In genomic region chr7:143240323-143241168, GRCh38 we compare ENCODE assay signal across 1 cellular context.
A peak's percentile ranks its signal among the peaks of the same experiment; 100 is the strongest.
TF ChIP-seq lines count a peak whose summit lies in the region.

No MANE protein-coding gene starts in this region.

TF ChIP-seq in GM12878, 131 proteins besides CTCF, POLR2A, EP300 and RAD21:
- TF ChIP-seq ZNF687 (IDR thresholded peaks at IDR 0.05), result no peak
- 0 out of 2 replicates have a peak, but pooled peaks have one; percentile 28 for TF ChIP-seq FOXM1 (IDR thresholded peaks at IDR 0.05; ENCODE audit: low read depth, low read length)
- TF ChIP-seq SMC3 (IDR thresholded peaks at IDR 0.05; ENCODE audit: borderline replicate concordance, low read length), result peak; percentile 97
- TF ChIP-seq YY1 (IDR thresholded peaks at IDR 0.05; ENCODE audit: low read depth, low read length), result 0 out of 2 replicates have a peak, but pooled peaks have one; percentile 55
- peak; percentile 30 for TF ChIP-seq SKIL (IDR thresholded peaks at IDR 0.05; ENCODE audit: low read depth, poor library complexity, severe bottlenecking)
- TF ChIP-seq ZNF24 (IDR thresholded peaks at IDR 0.05), result 0 out of 2 replicates have a peak, but pooled peaks have one; percentile 37
- TF ChIP-seq SIX5 (IDR thresholded peaks at IDR 0.05; ENCODE audit: low read depth, low read length, severe bottlenecking), result no peak
- 0 out of 2 replicates have a peak, but pooled peaks have one; percentile 16 for TF ChIP-seq TCF7 (IDR thresholded peaks at IDR 0.05; ENCODE audit: borderline replicate concordance)
- TF ChIP-seq SMARCA5 (IDR thresholded peaks at IDR 0.05), result peak; percentile 61; the same call in 1 of the 2 replicates
